10 cellular contexts compared by ENCODE assay signal in genomic region chr1:12180315-12180714, GRCh38. TPM values are rescaled to one million over a fixed set of nuclear protein-coding genes. Genes with fewer than 3 reads are reported as not detected.
DNase-seq lines count a peak whose midpoint lies in the region; ATAC-seq and TF ChIP-seq lines count a peak whose summit lies in the region.
"Had no signal": no experiment of that assay in that cellular context is flagged by ENCODE, and none has a peak within 500 bp of the region (broad histone marks: within the 10 kb centered on the region; RNA-seq: fewer than 3 reads in every experiment).

No MANE protein-coding gene starts in this region.

- no peak overlapping the region for H3K4me3 ChIP-seq in colonic mucosa

- peak overlapping the region; percentile 49 for H3K27ac ChIP-seq in colonic mucosa
- H3K27ac ChIP-seq in temporal lobe (ENCODE audit: low read depth, low read length): peak overlapping the region; percentile 70
- H3K27ac ChIP-seq: WERI-Rb-1 had no signal

- no peak for ATAC-seq in GM19351 (IDR thresholded peaks at IDR 0.05; ENCODE audit: unreplicated experiment)

- H3K9ac ChIP-seq in colonic mucosa (ENCODE audit: low read depth in 2 of 2, low read length in 2 of 2): no peak overlapping the region

- intact Hi-C loops in colonic mucosa (cut with DNase I): no loop called here

- H3K4me1 ChIP-seq in colonic mucosa: peaks cover 3% of the 10 kb centered on the region

- TF ChIP-seq CTCF in colonic mucosa (IDR thresholded peaks at IDR 0.05): no peak

- peak; percentile 93 for DNase-seq in NOMO-1 treated with DMSO at 0.1 percent for 48 hours (lab: John Stamatoyannopoulos, UW; ENCODE audit: unreplicated experiment)
- DNase-seq in colonic mucosa: peak; percentile 50
- peak; percentile 85 for DNase-seq in medulla oblongata (ENCODE audit: extremely low spot score)
- DNase-seq in activated naive CD4-positive, alpha-beta T cell treated with anti-CD3 and anti-CD28 coated beads, Interleukin-2, amount 50 U/mL, for 16 hours: no peak
- no peak for DNase-seq in DMS53 treated with DMSO at 0.1 percent for 48 hours (lab: John Stamatoyannopoulos, UW; ENCODE audit: unreplicated experiment)
- DNase-seq: NCI-H774; stimulated activated CD4-positive, alpha-beta T cell treated with anti-CD3 and anti-CD28 coated beads, Interleukin-2, amount 100 ng/mL, for 48 hours; WERI-Rb-1 had no signal

- H3K36me3 ChIP-seq in colonic mucosa: no peaks in the 10 kb centered on the region
- H3K36me3 ChIP-seq: WERI-Rb-1 had no signal

- no peaks in the 10 kb centered on the region for H3K27me3 ChIP-seq in colonic mucosa

- H3K9me3 ChIP-seq in colonic mucosa: no peaks in the 10 kb centered on the region

RNA-seq across cellular contexts. Expression of gene TNFRSF1B, which starts 13.5 kb away (rescaled TPM):
- total RNA-seq in colonic mucosa (10 to 100 TPM; 27.2 to 28.1 TPM), temporal lobe (2.0 TPM)

RNA-seq across cellular contexts. Expression of gene VPS13D, which starts 49.5 kb away (rescaled TPM):
- total RNA-seq in colonic mucosa: 10 to 100 TPM; 54.3 to 56.0 TPM
- 52.1 TPM for total RNA-seq in temporal lobe

Comparison
In these comparisons a context has a peak if more than half of its experiments do, and no peak if none do; other contexts are left out.
1. DNase-seq: peak in NOMO-1 treated with DMSO at 0.1 percent for 48 hours (single experiment), colonic mucosa (single experiment) and medulla oblongata (single experiment); none in activated naive CD4-positive, alpha-beta T cell treated with anti-CD3 and anti-CD28 coated beads, Interleukin-2, amount 50 U/mL, for 16 hours (single experiment) and DMS53 treated with DMSO at 0.1 percent for 48 hours (single experiment).